Comparison of ENCODE assay signal across 25 cellular contexts in genomic region chr9:113345165-113345564, GRCh38. TPM values are rescaled to one million over a fixed set of nuclear protein-coding genes. Genes with fewer than 3 reads are reported as not detected.
DNase-seq lines count a peak whose midpoint lies in the region; ATAC-seq and TF ChIP-seq lines count a peak whose summit lies in the region.
"Had no signal": no experiment of that assay in that cellular context is flagged by ENCODE, and none has a peak within 500 bp of the region (broad histone marks: within the 10 kb centered on the region; RNA-seq: fewer than 3 reads in every experiment).

No MANE protein-coding gene starts in this region.

- no peak overlapping the region for H3K4me3 ChIP-seq in stomach smooth muscle (ENCODE audit: low read length in 2 of 2)
- H3K4me3 ChIP-seq: skin epidermis had no signal

- DNase-seq in activated CD8-positive, alpha-beta memory T cell treated with anti-CD3 and anti-CD28 coated beads, Interleukin-2, amount 10 ng/mL, durations not matched to agents 7 days and 5 days, result peak; percentile 29
- no peak for DNase-seq in activated CD8-positive, alpha-beta memory T cell treated with anti-CD3 and anti-CD28 coated beads for 24 hours
- DNase-seq in RPMI7951 (ENCODE audit: low read depth) (peak; percentile 9), CD14-positive monocyte (ENCODE audit: low spot score) (no peak), retina (no peak)
- DNase-seq: activated CD4-positive, alpha-beta memory T cell treated with anti-CD3 and anti-CD28 coated beads, Interleukin-2, amount 10 ng/mL, durations not matched to agents 7 days and 5 days; activated T-cell treated with anti-CD3 and anti-CD28 coated beads, Interleukin-2, amount 50 U/mL, for 72 hours; brain microvascular endothelial cell; DMS53; foreskin keratinocyte; H7; NCI-H1105 treated with DMSO at 0.1 percent for 48 hours; NCI-H526 treated with DMSO at 0.1 percent for 48 hours; SHP77 treated with DMSO at 0.1 percent for 48 hours; stimulated activated CD4-positive, alpha-beta T cell treated with anti-CD3 and anti-CD28 coated beads, Interleukin-4, amount 100 ng/mL, for 1 hour; stimulated activated naive CD8-positive, alpha-beta T cell treated with anti-CD3 and anti-CD28 coated beads, Interleukin-15, amount 100 ng/mL, for 72 hours had no signal

- H3K27me3 Mint-ChIP-seq in activated CD8-positive, alpha-beta memory T cell treated with anti-CD3 and anti-CD28 coated beads, Interleukin-2, amount 10 ng/mL, durations not matched to agents 7 days and 5 days, result peaks cover 3% of the 10 kb centered on the region
- H3K27me3 Mint-ChIP-seq in CD14-positive monocyte (ENCODE audit: low read depth in 3 of 3), result peaks cover 12% of the 10 kb centered on the region in 3 donors
- H3K27me3 Mint-ChIP-seq: activated CD4-positive, alpha-beta memory T cell treated with anti-CD3 and anti-CD28 coated beads, Interleukin-2, amount 10 ng/mL, durations not matched to agents 7 days and 5 days; stimulated activated naive CD8-positive, alpha-beta T cell treated with anti-CD3 and anti-CD28 coated beads, Interleukin-15, amount 100 ng/mL, for 72 hours had no signal

- CTCF ChIA-PET in activated CD8-positive, alpha-beta memory T cell treated with anti-CD3 and anti-CD28 coated beads, Interleukin-2, amount 10 ng/mL, durations not matched to agents 7 days and 5 days (lab: Charles Lee), result interaction anchor here (1.4 to 1.6 kb wide), 2 partner anchors 9 to 56 kb away, joined by 4 to 6 read pairs; partner anchors contain the start of gene ALAD

- H3K9me3 Mint-ChIP-seq in activated CD8-positive, alpha-beta memory T cell treated with anti-CD3 and anti-CD28 coated beads, Interleukin-2, amount 10 ng/mL, durations not matched to agents 7 days and 5 days (ENCODE audit: low read depth), result no peaks in the 10 kb centered on the region
- no peaks in the 10 kb centered on the region for H3K9me3 Mint-ChIP-seq in CD14-positive monocyte
- H3K9me3 Mint-ChIP-seq: activated CD4-positive, alpha-beta memory T cell treated with anti-CD3 and anti-CD28 coated beads, Interleukin-2, amount 10 ng/mL, durations not matched to agents 7 days and 5 days; activated T-cell treated with anti-CD3 and anti-CD28 coated beads, Interleukin-2, amount 50 U/mL, for 72 hours had no signal

- peak overlapping the region; percentile 18 for H3K27ac ChIP-seq in layer of hippocampus (ENCODE audit: low read depth, low read length)
- peak overlapping the region; percentile 91 for H3K27ac ChIP-seq in stomach smooth muscle (ENCODE audit: low read length)
- H3K27ac ChIP-seq: brain microvascular endothelial cell, C4-2B, epithelial cell of prostate, foreskin keratinocyte had no signal

- H3K9me3 ChIP-seq in stomach smooth muscle (ENCODE audit: control insufficient read depth in 2 of 2, low read length in 2 of 2), result no peaks in the 10 kb centered on the region

- peaks cover 62% of the 10 kb centered on the region for H3K4me1 Mint-ChIP-seq in activated CD8-positive, alpha-beta memory T cell treated with anti-CD3 and anti-CD28 coated beads, Interleukin-2, amount 10 ng/mL, durations not matched to agents 7 days and 5 days
- H3K4me1 Mint-ChIP-seq in CD14-positive monocyte, result peaks cover 24% of the 10 kb centered on the region

- H3K9ac ChIP-seq in stomach smooth muscle (ENCODE audit: low read length in 2 of 2), result no peak overlapping the region

- H3K27me3 ChIP-seq in layer of hippocampus (ENCODE audit: control insufficient read depth, insufficient read depth, low read length), result peaks cover 4% of the 10 kb centered on the region
- H3K27me3 ChIP-seq in stomach smooth muscle (ENCODE audit: control insufficient read depth in 1 of 2, insufficient read depth in 2 of 2, low read length in 2 of 2), result peaks cover 0 to 5% of the 10 kb centered on the region in 2 donors

- no peaks in the 10 kb centered on the region for H3K36me3 Mint-ChIP-seq in activated CD8-positive, alpha-beta memory T cell treated with anti-CD3 and anti-CD28 coated beads, Interleukin-2, amount 10 ng/mL, durations not matched to agents 7 days and 5 days
- H3K36me3 Mint-ChIP-seq in CD14-positive monocyte, result no peaks in the 10 kb centered on the region

- H3K27ac Mint-ChIP-seq in activated CD8-positive, alpha-beta memory T cell treated with anti-CD3 and anti-CD28 coated beads, Interleukin-2, amount 10 ng/mL, durations not matched to agents 7 days and 5 days, result no peak overlapping the region
- H3K27ac Mint-ChIP-seq in CD14-positive monocyte, result peak overlapping the region in 1 of 7 donors; percentile 33
- H3K27ac Mint-ChIP-seq: activated CD4-positive, alpha-beta memory T cell treated with anti-CD3 and anti-CD28 coated beads, Interleukin-2, amount 10 ng/mL, durations not matched to agents 7 days and 5 days; activated T-cell treated with anti-CD3 and anti-CD28 coated beads, Interleukin-2, amount 50 U/mL, for 72 hours had no signal

- no peak for TF ChIP-seq CTCF in CD14-positive monocyte (IDR thresholded peaks at IDR 0.05)

- no peaks in the 10 kb centered on the region for H3K36me3 ChIP-seq in stomach smooth muscle (ENCODE audit: control insufficient read depth in 2 of 2, insufficient read depth in 2 of 2, low read length in 2 of 2)
- H3K36me3 ChIP-seq: brain microvascular endothelial cell had no signal

- intact Hi-C loops in CD14-positive monocyte (cut with micrococcal nuclease), result loop anchor here in 1 of 2 donors (10.0 kb wide), 1 partner anchor 60 kb away; the partner anchor contains the start of gene ALAD

- no peak for ATAC-seq in activated CD8-positive, alpha-beta memory T cell treated with anti-CD3 and anti-CD28 coated beads, Interleukin-2, amount 10 ng/mL, durations not matched to agents 7 days and 5 days
- no peak for ATAC-seq in GM19467 (IDR thresholded peaks at IDR 0.05; ENCODE audit: unreplicated experiment)
- ATAC-seq: activated T-cell treated with anti-CD3 and anti-CD28 coated beads, Interleukin-2, amount 50 U/mL, for 72 hours; foreskin keratinocyte; stimulated activated naive CD8-positive, alpha-beta T cell treated with anti-CD3 and anti-CD28 coated beads, Interleukin-15, amount 100 ng/mL, for 72 hours had no signal

- H3K4me1 ChIP-seq in stomach smooth muscle (ENCODE audit: control insufficient read depth, insufficient read depth, low read length), result peaks cover 20% of the 10 kb centered on the region

- no peak overlapping the region for H3K4me3 Mint-ChIP-seq in activated CD8-positive, alpha-beta memory T cell treated with anti-CD3 and anti-CD28 coated beads, Interleukin-2, amount 10 ng/mL, durations not matched to agents 7 days and 5 days
- no peak overlapping the region for H3K4me3 Mint-ChIP-seq in CD14-positive monocyte
- H3K4me3 Mint-ChIP-seq: activated CD4-positive, alpha-beta memory T cell treated with anti-CD3 and anti-CD28 coated beads, Interleukin-2, amount 10 ng/mL, durations not matched to agents 7 days and 5 days; activated T-cell treated with anti-CD3 and anti-CD28 coated beads, Interleukin-2, amount 50 U/mL, for 72 hours; stimulated activated naive CD8-positive, alpha-beta T cell treated with anti-CD3 and anti-CD28 coated beads, Interleukin-15, amount 100 ng/mL, for 72 hours had no signal

RNA-seq across cellular contexts. Expression of gene BSPRY, which starts 4.2 kb away (rescaled TPM):
- 1 to 10 TPM; 6.0 to 7.2 TPM for total RNA-seq in activated CD8-positive, alpha-beta memory T cell treated with anti-CD3 and anti-CD28 coated beads, Interleukin-2, amount 10 ng/mL, durations not matched to agents 7 days and 5 days
- total RNA-seq in RPMI7951 (2014; rRNA removed; shearing (Covaris generic)), result not detected in 2 replicates
- under 1 TPM in 1 of 2 donors, not detected in 1; 0.16 TPM for polyA plus RNA-seq in CD14-positive monocyte
- total RNA-seq: dermis microvascular lymphatic vessel endothelial cell, osteoblast had no signal

RNA-seq across cellular contexts. Expression of gene WDR31, which starts 5.1 kb away (rescaled TPM):
- 1 to 10 TPM; 1.1 TPM for total RNA-seq in activated CD8-positive, alpha-beta memory T cell treated with anti-CD3 and anti-CD28 coated beads, Interleukin-2, amount 10 ng/mL, durations not matched to agents 7 days and 5 days
- 0.39 and 0.72 TPM in 2 replicates for total RNA-seq in RPMI7951 (2014; rRNA removed; shearing (Covaris generic))
- under 1 TPM in 1 of 2 donors, not detected in 1; 0.11 TPM for polyA plus RNA-seq in CD14-positive monocyte

RNA-seq across cellular contexts. Expression of gene HDHD3, which starts 31.6 kb away (rescaled TPM):
- 10 to 100 TPM; 15.8 to 16.4 TPM for total RNA-seq in activated CD8-positive, alpha-beta memory T cell treated with anti-CD3 and anti-CD28 coated beads, Interleukin-2, amount 10 ng/mL, durations not matched to agents 7 days and 5 days
- total RNA-seq in RPMI7951 (2014; rRNA removed; shearing (Covaris generic)), result 5.3 and 10.1 TPM in 2 replicates
- 1 to 10 TPM; 8.3 to 9.2 TPM for polyA plus RNA-seq in CD14-positive monocyte

RNA-seq across cellular contexts. Expression of gene RNF183, which starts 42.0 kb away (rescaled TPM):
- total RNA-seq in activated CD8-positive, alpha-beta memory T cell treated with anti-CD3 and anti-CD28 coated beads, Interleukin-2, amount 10 ng/mL, durations not matched to agents 7 days and 5 days, result not detected
- not detected in 2 replicates for total RNA-seq in RPMI7951 (2014; rRNA removed; shearing (Covaris generic))
- not detected for polyA plus RNA-seq in CD14-positive monocyte
- total RNA-seq: dermis microvascular lymphatic vessel endothelial cell; foreskin keratinocyte; H7; osteoblast; T-helper 1 cell treated with Interleukin-12 subunit alpha and Interleukin-12 subunit beta and Interleukin-4 antibody, amounts not matched to agents 30 ng/mL and 1 ng/mL, for 36 hours had no signal
- polyA plus RNA-seq: foreskin keratinocyte had no signal

RNA-seq across cellular contexts. Expression of gene ALAD, which starts 55.9 kb away (rescaled TPM):
- 10 to 100 TPM; 27.5 to 29.0 TPM for total RNA-seq in activated CD8-positive, alpha-beta memory T cell treated with anti-CD3 and anti-CD28 coated beads, Interleukin-2, amount 10 ng/mL, durations not matched to agents 7 days and 5 days
- total RNA-seq in RPMI7951 (2014; rRNA removed; shearing (Covaris generic)), result 11.9 and 12.5 TPM in 2 replicates
- 10 to 100 TPM; 17.1 to 24.6 TPM for polyA plus RNA-seq in CD14-positive monocyte

Comparison
In these comparisons a context has a peak if more than half of its experiments do, and no peak if none do; other contexts are left out.
1. DNase-seq: peak in activated CD8-positive, alpha-beta memory T cell treated with anti-CD3 and anti-CD28 coated beads, Interleukin-2, amount 10 ng/mL, durations not matched to agents 7 days and 5 days (single experiment) and RPMI7951 (single experiment); none in activated CD8-positive, alpha-beta memory T cell treated with anti-CD3 and anti-CD28 coated beads for 24 hours (single experiment), CD14-positive monocyte (single experiment) and retina (single experiment).